Comparison of ENCODE assay signal across 28 cellular contexts in genomic region chr14:69443296-69443805, GRCh38. TPM values are rescaled to one million over a fixed set of nuclear protein-coding genes. Genes with fewer than 3 reads are reported as not detected.
DNase-seq lines count a peak whose midpoint lies in the region; ATAC-seq and TF ChIP-seq lines count a peak whose summit lies in the region.
"Had no signal": no experiment of that assay in that cellular context is flagged by ENCODE, and none has a peak within 500 bp of the region (broad histone marks: within the 10 kb centered on the region; RNA-seq: fewer than 3 reads in every experiment).

No MANE protein-coding gene starts in this region.

- peak overlapping the region; percentile 69 for H3K4me3 Mint-ChIP-seq in activated naive CD4-positive, alpha-beta T cell treated with anti-CD3 and anti-CD28 coated beads for 36 hours
- H3K4me3 Mint-ChIP-seq in activated B cell treated with CpG ODN at 0.5 μM for 24 hours = no peak overlapping the region
- H3K4me3 Mint-ChIP-seq in stimulated activated effector memory CD8-positive, alpha-beta T cell treated with anti-CD3 and anti-CD28 coated beads, Interleukin-12 subunit alpha, Interleukin-12 subunit beta, amount 100 ng/mL, for 72 hours = no peak overlapping the region
- H3K4me3 Mint-ChIP-seq: natural killer cell had no signal

- H3K4me3 ChIP-seq in HCT116 (replicated peaks in 1 of 2; ENCODE audit: low read depth in 1 of 2, low read length in 2 of 2) (no peak overlapping the region), tibial nerve (no peak overlapping the region)
- H3K4me3 ChIP-seq: mucosa of descending colon, right lobe of liver, SJCRH30, spleen, transverse colon had no signal

- no peak for TF ChIP-seq CTCF in HCT116 (IDR thresholded peaks at IDR 0.05 in 2 of 3, conservative IDR thresholded peaks at IDR 0.05 in 1 of 3; ENCODE audit: borderline replicate concordance in 1 of 3, insufficient read depth in 1 of 3, low read depth in 2 of 3, low read length in 2 of 3)
- no peak for TF ChIP-seq CTCF in activated B cell treated with CpG ODN at 0.5 μM for 24 hours (IDR thresholded peaks at IDR 0.05)
- no peak for TF ChIP-seq CTCF in tibial nerve (IDR thresholded peaks at IDR 0.05)

- no peak for DNase-seq in activated naive CD4-positive, alpha-beta T cell treated with anti-CD3 and anti-CD28 coated beads for 36 hours
- DNase-seq in activated naive CD4-positive, alpha-beta T cell (lab: John Stamatoyannopoulos, UW) = no peak
- DNase-seq in HCT116 (ENCODE audit: low read depth, low spot score) = no peak
- DNase-seq in activated B cell treated with CpG ODN at 0.5 μM for 24 hours = no peak
- DNase-seq in stimulated activated effector memory CD8-positive, alpha-beta T cell treated with anti-CD3 and anti-CD28 coated beads, Interleukin-12 subunit alpha, Interleukin-12 subunit beta, amount 100 ng/mL, for 72 hours (ENCODE audit: low spot score in 2 of 2) = no peak
- DNase-seq in HPDE6-E6E7 (ENCODE audit: extremely low spot score) = no peak
- DNase-seq in tibial nerve (ENCODE audit: low spot score in 2 of 2) = no peak
- no peak for DNase-seq in cerebellar cortex (ENCODE audit: low spot score)
- DNase-seq: activated CD4-positive, alpha-beta T cell treated with anti-CD3 and anti-CD28 coated beads, Interleukin-2, amount 50 U/mL, for 48 hours; amygdala; DMS153; HCEC 1CT; hippocampal formation; left cardiac atrium; mucosa of descending colon; natural killer cell; NCI-H1092 treated with DMSO at 0.1 percent for 48 hours; NCI-H187; NCI-H446 treated with DMSO at 0.1 percent for 48 hours; nucleus accumbens; right lobe of liver; SJCRH30; spleen; transverse colon had no signal

- H3K9me3 ChIP-seq in HCT116 (ENCODE audit: control insufficient read depth in 1 of 2, insufficient read depth in 1 of 2, low read depth in 1 of 2, low read length in 2 of 2) (no peaks in the 10 kb centered on the region), tibial nerve (no peaks in the 10 kb centered on the region)
- H3K9me3 ChIP-seq: mucosa of descending colon, right lobe of liver, SJCRH30, spleen, transverse colon had no signal

- peaks cover 18% of the 10 kb centered on the region for H3K4me1 Mint-ChIP-seq in activated naive CD4-positive, alpha-beta T cell treated with anti-CD3 and anti-CD28 coated beads for 36 hours (ENCODE audit: low read depth)
- H3K4me1 Mint-ChIP-seq in activated B cell treated with CpG ODN at 0.5 μM for 24 hours = peaks cover 10% of the 10 kb centered on the region
- peaks cover 9% of the 10 kb centered on the region for H3K4me1 Mint-ChIP-seq in stimulated activated effector memory CD8-positive, alpha-beta T cell treated with anti-CD3 and anti-CD28 coated beads, Interleukin-12 subunit alpha, Interleukin-12 subunit beta, amount 100 ng/mL, for 72 hours

- POLR2A ChIA-PET in HCT116 (lab: Charles Lee) = no interaction called here
- POLR2A ChIA-PET in activated B cell treated with CpG ODN at 0.5 μM for 24 hours (lab: Charles Lee) = interaction anchor here (2.0 to 2.6 kb wide), 2 partner anchors 14 to 46 kb away, joined by 15 to 26 read pairs; partner anchors contain the start of genes ERH and SLC39A9

- RAD21 ChIA-PET in HCT116 (lab: Charles Lee; ENCODE audit: low non-redundant PET in 1 of 2, low total read pairs in 2 of 2, uncharacterized antibody in 2 of 2, unreplicated experiment in 2 of 2) = no interaction called here

- H3K27ac Mint-ChIP-seq in activated naive CD4-positive, alpha-beta T cell treated with anti-CD3 and anti-CD28 coated beads for 36 hours = peak overlapping the region; percentile 56
- H3K27ac Mint-ChIP-seq in activated B cell treated with CpG ODN at 0.5 μM for 24 hours = peak overlapping the region; percentile 24
- peak overlapping the region; percentile 8 for H3K27ac Mint-ChIP-seq in stimulated activated effector memory CD8-positive, alpha-beta T cell treated with anti-CD3 and anti-CD28 coated beads, Interleukin-12 subunit alpha, Interleukin-12 subunit beta, amount 100 ng/mL, for 72 hours
- H3K27ac Mint-ChIP-seq: natural killer cell, progenitor cell of endocrine pancreas had no signal

- no peaks in the 10 kb centered on the region for H3K27me3 Mint-ChIP-seq in activated naive CD4-positive, alpha-beta T cell treated with anti-CD3 and anti-CD28 coated beads for 36 hours (ENCODE audit: low read depth)
- no peaks in the 10 kb centered on the region for H3K27me3 Mint-ChIP-seq in activated B cell treated with CpG ODN at 0.5 μM for 24 hours
- H3K27me3 Mint-ChIP-seq: progenitor cell of endocrine pancreas had no signal

- peaks cover 0 to 5% of the 10 kb centered on the region in 2 experiments; a peak in 1 of 4 replicates for H3K36me3 ChIP-seq in HCT116 (ENCODE audit: control insufficient read depth in 1 of 2, insufficient read depth in 2 of 2, low read length in 2 of 2)
- H3K36me3 ChIP-seq in tibial nerve = peaks cover 0 to 20% (median 0%) of the 10 kb centered on the region in 3 donors

- H3K9me3 Mint-ChIP-seq in activated naive CD4-positive, alpha-beta T cell treated with anti-CD3 and anti-CD28 coated beads for 36 hours = no peaks in the 10 kb centered on the region
- no peaks in the 10 kb centered on the region for H3K9me3 Mint-ChIP-seq in activated B cell treated with CpG ODN at 0.5 μM for 24 hours
- H3K9me3 Mint-ChIP-seq in stimulated activated effector memory CD8-positive, alpha-beta T cell treated with anti-CD3 and anti-CD28 coated beads, Interleukin-12 subunit alpha, Interleukin-12 subunit beta, amount 100 ng/mL, for 72 hours = no peaks in the 10 kb centered on the region
- H3K9me3 Mint-ChIP-seq: natural killer cell had no signal

- peaks cover 33% of the 10 kb centered on the region for H3K36me3 Mint-ChIP-seq in activated naive CD4-positive, alpha-beta T cell treated with anti-CD3 and anti-CD28 coated beads for 36 hours (ENCODE audit: low read depth)
- peaks cover 60% of the 10 kb centered on the region for H3K36me3 Mint-ChIP-seq in activated B cell treated with CpG ODN at 0.5 μM for 24 hours (ENCODE audit: low read depth)
- peaks cover 54% of the 10 kb centered on the region for H3K36me3 Mint-ChIP-seq in stimulated activated effector memory CD8-positive, alpha-beta T cell treated with anti-CD3 and anti-CD28 coated beads, Interleukin-12 subunit alpha, Interleukin-12 subunit beta, amount 100 ng/mL, for 72 hours

- peak overlapping the region; percentile 16; the same call in 1 of the 2 replicates for H3K4me2 ChIP-seq in HCT116 (ENCODE audit: low read length)

- intact Hi-C loops in activated naive CD4-positive, alpha-beta T cell treated with anti-CD3 and anti-CD28 coated beads for 36 hours (cut with micrococcal nuclease) = loop anchor here (2.0 kb wide), 1 partner anchor 45 kb away; the partner anchor contains the start of genes ERH and SLC39A9
- intact Hi-C loops in HCT116 (cut with micrococcal nuclease) = no loop called here
- intact Hi-C loops in activated B cell treated with CpG ODN at 0.5 μM for 24 hours (cut with micrococcal nuclease) = loop anchor here (5.0 kb wide), 1 partner anchor 46 kb away; the partner anchor contains the start of genes ERH and SLC39A9

- H4K20me1 ChIP-seq in HCT116 (ENCODE audit: insufficient read depth) = 0 out of 2 replicates have a peak, but pooled peaks cover 4% of the 10 kb centered on the region

- no peak for TF ChIP-seq POLR2A in HCT116 (IDR thresholded peaks at IDR 0.05; ENCODE audit: borderline replicate concordance, extremely low read depth, insufficient read depth, insufficient read length)
- TF ChIP-seq POLR2A in tibial nerve (IDR thresholded peaks at IDR 0.05) = no peak

- no peaks in the 10 kb centered on the region for H3K9me2 ChIP-seq in HCT116 (ENCODE audit: insufficient read depth)

- no TSS peak for BruUV-seq in HCT116 (replicated peaks; lab: Mats Ljungman, UMichigan)

- ATAC-seq in HCT116 (no peak), activated B cell treated with CpG ODN at 0.5 μM for 24 hours (ENCODE audit: low read depth) (no peak)
- no peak for ATAC-seq in stimulated activated effector memory CD8-positive, alpha-beta T cell treated with anti-CD3 and anti-CD28 coated beads, Interleukin-12 subunit alpha, Interleukin-12 subunit beta, amount 100 ng/mL, for 72 hours
- ATAC-seq: left cardiac atrium, mucosa of descending colon, natural killer cell, right lobe of liver had no signal

- H3K79me2 ChIP-seq in HCT116 (ENCODE audit: insufficient read depth, low read length) = peaks cover 31% of the 10 kb centered on the region

- H3K27ac ChIP-seq in HCT116 (ENCODE audit: low read depth, low read length) (no peak overlapping the region), tibial nerve (no peak overlapping the region)
- H3K27ac ChIP-seq: right lobe of liver, SJCRH30, spleen, transverse colon had no signal

- no peak overlapping the region for H2AFZ ChIP-seq in HCT116 (ENCODE audit: low read depth, low read length, poor library complexity, severe bottlenecking)

- H3K27me3 ChIP-seq in HCT116 (ENCODE audit: insufficient read depth, low read length) (no peaks in the 10 kb centered on the region), tibial nerve (no peaks in the 10 kb centered on the region)
- H3K27me3 ChIP-seq: right lobe of liver, SJCRH30, spleen, transverse colon had no signal

- TF ChIP-seq RAD21 in HCT116 (IDR thresholded peaks at IDR 0.05; ENCODE audit: low read depth) = no peak

- CTCF ChIA-PET in activated naive CD4-positive, alpha-beta T cell treated with anti-CD3 and anti-CD28 coated beads for 36 hours (lab: Charles Lee) = interaction anchor here (0.6 kb wide), 1 partner anchor 315 kb away, joined by 4 read pairs; no protein-coding TSS in a partner anchor
- CTCF ChIA-PET in HCT116 (lab: Charles Lee) = no interaction called here
- CTCF ChIA-PET in activated B cell treated with CpG ODN at 0.5 μM for 24 hours (lab: Charles Lee) = no interaction called here

- H3K9ac ChIP-seq in HCT116 (ENCODE audit: low read length) = no peak overlapping the region

- 98 to 99% methylated on average over 5 of the region's 5 CpGs for WGBS in tibial nerve, 2 donors

- no peak for TF ChIP-seq EP300 in tibial nerve (IDR thresholded peaks at IDR 0.05)

- H3K4me1 ChIP-seq in HCT116 (ENCODE audit: control insufficient read depth in 1 of 2, insufficient read depth in 2 of 2, low read length in 2 of 2) (peaks cover 0 to 6% of the 10 kb centered on the region in 2 experiments; a peak in 2 of 4 replicates), tibial nerve (no peaks in the 10 kb centered on the region)
- H3K4me1 ChIP-seq: right lobe of liver, SJCRH30, transverse colon had no signal

RNA-seq across cellular contexts. Expression of gene PLEKHD1, which starts 41.2 kb away (rescaled TPM):
- not detected for total RNA-seq in activated naive CD4-positive, alpha-beta T cell treated with anti-CD3 and anti-CD28 coated beads for 36 hours
- total RNA-seq in HCT116 (2021; ENCODE audit: unreplicated experiment) (1.2 TPM), activated B cell treated with CpG ODN at 0.5 μM for 24 hours (0.22 and 0.24 TPM in 2 replicates), tibial nerve (not detected)
- polyA plus RNA-seq in HCT116 (2012) = 0.52 and 0.66 TPM in 2 replicates
- total RNA-seq: lung microvascular endothelial cell, RPMI7951 had no signal
- polyA plus RNA-seq: AG04450 had no signal

RNA-seq across cellular contexts. Expression of gene SLC39A9, which starts 44.9 kb away (rescaled TPM):
- total RNA-seq in activated naive CD4-positive, alpha-beta T cell treated with anti-CD3 and anti-CD28 coated beads for 36 hours = 10 to 100 TPM; 53.4 to 54.5 TPM
- total RNA-seq in HCT116 (2021; ENCODE audit: unreplicated experiment) = 80.2 TPM
- polyA plus RNA-seq in HCT116 (2012) = 40.9 and 43.0 TPM in 2 replicates
- 46.4 and 54.5 TPM in 2 replicates for total RNA-seq in activated B cell treated with CpG ODN at 0.5 μM for 24 hours
- total RNA-seq in tibial nerve = 10 to 100 TPM; 52.2 to 68.4 (median 64.4) TPM

RNA-seq across cellular contexts. Expression of gene ERH, which starts 45.3 kb away (rescaled TPM):
- 100 to 1,000 TPM; 338 to 348 TPM for total RNA-seq in activated naive CD4-positive, alpha-beta T cell treated with anti-CD3 and anti-CD28 coated beads for 36 hours
- total RNA-seq in HCT116 (2021; ENCODE audit: unreplicated experiment) (352 TPM), activated B cell treated with CpG ODN at 0.5 μM for 24 hours (252 and 273 TPM in 2 replicates), tibial nerve (100 to 1,000 TPM in 1 of 4 donors, 10 to 100 TPM in 3; 59.4 to 113 (median 82.5) TPM)
- 195 and 198 TPM in 2 replicates for polyA plus RNA-seq in HCT116 (2012)
